Comparison of ENCODE assay signal across 8 cellular contexts in genomic region chr1:30779294-30780071, GRCh38.
DNase-seq lines count a peak whose midpoint lies in the region; ATAC-seq lines count a peak whose summit lies in the region.

No MANE protein-coding gene starts in this region.

- peak overlapping the region in 1 of 2 donors; percentile 85 for H3K27ac Mint-ChIP-seq in effector memory CD8-positive, alpha-beta T cell

- peaks cover 19% of the 10 kb centered on the region for H3K36me3 Mint-ChIP-seq in effector memory CD8-positive, alpha-beta T cell (ENCODE audit: insufficient read depth)

- H3K27me3 Mint-ChIP-seq in effector memory CD8-positive, alpha-beta T cell = no peaks in the 10 kb centered on the region

- peak overlapping the region; percentile 15 to 40 for H3K4me3 Mint-ChIP-seq in effector memory CD8-positive, alpha-beta T cell

- DNase-seq in NCI-H1417 (lab: John Stamatoyannopoulos, UW) (peak; percentile 56 to 81 (median 69)), NCI-H1417 treated with DMSO at 0.1 percent for 48 hours (lab: John Stamatoyannopoulos, UW) (no peak), NK-92 (lab: John Stamatoyannopoulos, UW; ENCODE audit: unreplicated experiment) (peak; percentile 48), midbrain (lab: John Stamatoyannopoulos, UW) (peak; percentile 91)
- DNase-seq in activated CD8-positive, alpha-beta memory T cell treated with anti-CD3 and anti-CD28 coated beads for 24 hours = peak; percentile 100
- peak; percentile 93 to 96 (median 94) for DNase-seq in effector memory CD8-positive, alpha-beta T cell
- DNase-seq in stimulated activated CD8-positive, alpha-beta memory T cell treated with anti-CD3 and anti-CD28 coated beads, Interleukin-4, amount 100 ng/mL, for 4 hours (ENCODE audit: low read depth in 2 of 2, low spot score in 1 of 2) = peak; percentile 80 to 98

- H3K9me3 Mint-ChIP-seq in effector memory CD8-positive, alpha-beta T cell = no peaks in the 10 kb centered on the region

- peaks cover 11 to 13% of the 10 kb centered on the region in 2 donors for H3K4me1 Mint-ChIP-seq in effector memory CD8-positive, alpha-beta T cell (ENCODE audit: low read depth in 2 of 2)

- peak; percentile 69 for ATAC-seq in HG03108 (IDR thresholded peaks at IDR 0.05; ENCODE audit: unreplicated experiment)
- peak; percentile 90 for ATAC-seq in effector memory CD8-positive, alpha-beta T cell (replicated peaks)
